ENCODE assay signal across 28 cellular contexts in the genomic region with DNA sequence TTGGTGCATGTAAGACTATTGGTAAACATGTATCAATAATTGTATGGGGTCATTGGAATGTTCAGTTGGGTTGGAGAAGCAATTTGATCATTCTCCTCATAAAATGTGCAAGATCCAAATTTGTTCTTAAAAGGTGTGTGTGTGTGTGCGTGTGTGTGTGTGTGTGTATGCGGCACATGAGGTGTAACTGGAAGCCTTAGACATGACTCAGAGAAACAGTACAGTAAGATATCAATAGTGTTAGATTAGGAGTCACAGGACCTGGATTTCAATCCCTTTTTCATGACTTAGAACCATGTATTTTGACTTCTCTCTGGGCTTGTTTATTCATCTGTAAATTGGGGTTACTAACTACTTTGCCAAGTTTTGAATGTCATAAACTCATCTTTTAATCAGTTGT. TPM values are rescaled to one million over a fixed set of nuclear protein-coding genes. Genes with fewer than 3 reads are reported as not detected.
"Had no signal": no experiment of that assay in that cellular context is flagged by ENCODE, and none has a peak within 500 bp of the region (broad histone marks: within the 10 kb centered on the region; RNA-seq: fewer than 3 reads in every experiment).

No MANE protein-coding gene starts in this region.

- H3K4me3 ChIP-seq: adrenal gland, breast epithelium, Peyer's patch, SJCRH30 had no signal

- H3K27me3 ChIP-seq: adrenal gland, breast epithelium, Peyer's patch, SJCRH30 had no signal

- H3K27ac ChIP-seq: adrenal gland, breast epithelium, KMS-11, Peyer's patch, RWPE1, SJCRH30, VCaP had no signal

- H3K9me3 ChIP-seq: adrenal gland, breast epithelium, Peyer's patch, SJCRH30, SK-N-SH had no signal

- H3K9ac ChIP-seq: KMS-11, SK-N-SH had no signal

- ATAC-seq: activated T-cell treated with anti-CD3 and anti-CD28 coated beads, Interleukin-2, amount 50 U/mL, for 4 hours; activated T-helper 17 cell treated with anti-CD3 and anti-CD28 coated beads, Interleukin-2, amount 50 U/mL, for 72 hours had no signal

- DNase-seq: activated CD4-positive, alpha-beta memory T cell treated with anti-CD3 and anti-CD28 coated beads for 36 hours; activated CD4-positive, alpha-beta T cell treated with anti-CD3 and anti-CD28 coated beads, Interleukin-2, amount 10 ng/mL, durations not matched to agents 7 days and 5 days; activated CD4-positive, CD25-positive, alpha-beta regulatory T cell; activated CD8-positive, alpha-beta memory T cell treated with anti-CD3 and anti-CD28 coated beads for 24 hours; activated gamma-delta T cell; activated naive CD4-positive, alpha-beta T cell treated with anti-CD3 and anti-CD28 coated beads, Interleukin-2, amount 50 U/mL, for 16 hours; activated naive CD8-positive, alpha-beta T cell treated with anti-CD3 and anti-CD28 coated beads, Interleukin-2, amount 10 ng/mL, durations not matched to agents 7 days and 5 days; activated T-cell treated with anti-CD3 and anti-CD28 coated beads, Interleukin-2, amount 50 U/mL, for 4 hours; adrenal gland; anterior cingulate cortex; MM.1S; NCI-H1105; NCI-H1436; NCI-H187; NCI-H2081; NCI-H446; NCI-H524; Peyer's patch; Right ventricle myocardium superior; SJCRH30; SK-N-SH; T-helper 1 cell had no signal

- H3K4me2 ChIP-seq: KMS-11, SK-N-SH had no signal

- H3K4me1 ChIP-seq: adrenal gland, breast epithelium, Peyer's patch, SJCRH30 had no signal

- H3K36me3 ChIP-seq: adrenal gland, breast epithelium, Peyer's patch, SJCRH30 had no signal

RNA-seq across cellular contexts. Expression of gene SHOX2, which starts 42.0 kb away (rescaled TPM):
- total RNA-seq: activated CD4-positive, alpha-beta memory T cell treated with anti-CD3 and anti-CD28 coated beads for 36 hours; activated CD4-positive, alpha-beta T cell treated with anti-CD3 and anti-CD28 coated beads, Interleukin-2, amount 10 ng/mL, durations not matched to agents 7 days and 5 days; activated naive CD8-positive, alpha-beta T cell treated with anti-CD3 and anti-CD28 coated beads, Interleukin-2, amount 10 ng/mL, durations not matched to agents 7 days and 5 days; activated T-cell treated with anti-CD3 and anti-CD28 coated beads, Interleukin-2, amount 50 U/mL, for 4 hours; activated T-helper 17 cell treated with anti-CD3 and anti-CD28 coated beads, Interleukin-2, amount 50 U/mL, for 72 hours; Peyer's patch; T-helper 2 cell treated with Interferon-gamma antibody and Interleukin-4, amounts not matched to agents 100 ng/mL and 5 ng/mL, for 36 hours had no signal
